ENCODE assay signal across 9 cellular contexts in the genomic region with DNA sequence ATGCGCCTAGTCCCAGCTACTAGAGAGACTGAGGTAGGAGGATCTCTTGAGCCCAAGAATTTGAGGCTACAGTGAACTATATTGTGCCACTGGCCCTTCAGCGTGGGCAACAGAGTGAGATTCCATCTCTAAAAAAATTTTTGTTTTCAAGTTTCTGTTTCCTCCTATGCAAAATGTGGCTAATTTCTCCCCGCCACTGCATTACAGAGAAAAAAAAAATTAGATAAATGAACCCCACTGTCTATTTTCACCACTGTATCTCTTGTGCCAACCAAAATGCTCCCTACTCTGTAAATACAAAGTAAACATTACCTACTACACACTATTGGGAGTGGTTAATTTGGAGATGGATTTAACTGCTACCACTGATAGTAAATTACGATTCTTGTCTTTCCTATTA. TPM values are rescaled to one million over a fixed set of nuclear protein-coding genes. Genes with fewer than 3 reads are reported as not detected.
A peak's percentile ranks its signal among the peaks of the same experiment; 100 is the strongest.
DNase-seq lines count a peak whose midpoint lies in the region; ATAC-seq and TF ChIP-seq lines count a peak whose summit lies in the region.
"Had no signal": no experiment of that assay in that cellular context is flagged by ENCODE, and none has a peak within 500 bp of the region (broad histone marks: within the 10 kb centered on the region; RNA-seq: fewer than 3 reads in every experiment).

No MANE protein-coding gene starts in this region.

- TF ChIP-seq POLR2A in NB4 (IDR thresholded peaks at IDR 0.05; ENCODE audit: extremely low read depth, insufficient read length) = no peak
- TF ChIP-seq POLR2A in adrenal gland (IDR thresholded peaks at IDR 0.05) = no peak

- H3K4me3 ChIP-seq in NB4 (ENCODE audit: low read depth, low read length) (peak overlapping the region; percentile 93), adrenal gland (no peak overlapping the region), H7 (ENCODE audit: insufficient read depth, low read depth, low read length) (no peak overlapping the region)

- H3K27me3 ChIP-seq in adrenal gland (no peaks in the 10 kb centered on the region), H7 (ENCODE audit: control insufficient read depth, insufficient read depth, low read length) (no peaks in the 10 kb centered on the region)
- H3K27me3 ChIP-seq: vagina had no signal

- TF ChIP-seq CTCF in NB4 (IDR thresholded peaks at IDR 0.05; ENCODE audit: low read depth, low read length) = no peak
- no peak for TF ChIP-seq CTCF in adrenal gland (IDR thresholded peaks at IDR 0.05)

- no peak for ATAC-seq in effector memory CD8-positive, alpha-beta T cell (replicated peaks)

- peak overlapping the region; percentile 93 for H3K4me3 Mint-ChIP-seq in activated CD4-positive, alpha-beta T cell treated with anti-CD3 and anti-CD28 coated beads, Interleukin-2, amount 10 ng/mL, durations not matched to agents 7 days and 5 days
- peak overlapping the region; percentile 90 to 91 for H3K4me3 Mint-ChIP-seq in effector memory CD8-positive, alpha-beta T cell

- H3K9me3 ChIP-seq in adrenal gland (replicated peaks in 1 of 3) = no peaks in the 10 kb centered on the region
- H3K9me3 ChIP-seq: vagina had no signal

- WGBS in adrenal gland, 4 donors = 78 to 88% (median 86%) methylated on average over 4 of the region's 4 CpGs

- intact Hi-C loops in adrenal gland (cut with DNase I) = no loop called here

- H3K36me3 ChIP-seq in adrenal gland (replicated peaks in 1 of 2) (peaks cover 0 to 33% of the 10 kb centered on the region in 2 donors), H7 (replicated peaks; ENCODE audit: control insufficient read depth, insufficient read depth, low read length) (peaks cover 6% of the 10 kb centered on the region)

- H3K27ac Mint-ChIP-seq in activated CD4-positive, alpha-beta T cell treated with anti-CD3 and anti-CD28 coated beads, Interleukin-2, amount 10 ng/mL, durations not matched to agents 7 days and 5 days = peak overlapping the region; percentile 98
- H3K27ac Mint-ChIP-seq in effector memory CD8-positive, alpha-beta T cell = peak overlapping the region in 1 of 2 donors; percentile 96

- CTCF ChIA-PET in activated CD4-positive, alpha-beta T cell treated with anti-CD3 and anti-CD28 coated beads, Interleukin-2, amount 10 ng/mL, durations not matched to agents 7 days and 5 days (lab: Charles Lee) = interaction anchor here (0.8 kb wide), 1 partner anchor 10 kb away, joined by 3 read pairs; no protein-coding TSS in a partner anchor

- no peak for DNase-seq in activated CD4-positive, alpha-beta T cell treated with anti-CD3 and anti-CD28 coated beads, Interleukin-2, amount 10 ng/mL, durations not matched to agents 7 days and 5 days
- DNase-seq in activated CD4-positive, alpha-beta T cell treated with anti-CD3 and anti-CD28 coated beads for 4 hours = no peak
- DNase-seq in NB4 (ENCODE audit: low read depth) = no peak
- DNase-seq in effector memory CD8-positive, alpha-beta T cell = no peak
- peak; percentile 22 for DNase-seq in stimulated activated CD8-positive, alpha-beta memory T cell treated with anti-CD3 and anti-CD28 coated beads, Interleukin-4, amount 100 ng/mL, for 48 hours
- no peak for DNase-seq in adrenal gland
- no peak for DNase-seq in H7
- no peak for DNase-seq in NCI-H2107 treated with DMSO at 0.1 percent for 48 hours (lab: John Stamatoyannopoulos, UW; ENCODE audit: unreplicated experiment)

- no peak overlapping the region for H3K27ac ChIP-seq in adrenal gland

- peaks cover 44% of the 10 kb centered on the region for H3K36me3 Mint-ChIP-seq in activated CD4-positive, alpha-beta T cell treated with anti-CD3 and anti-CD28 coated beads, Interleukin-2, amount 10 ng/mL, durations not matched to agents 7 days and 5 days (ENCODE audit: low read depth)
- peaks cover 47% of the 10 kb centered on the region for H3K36me3 Mint-ChIP-seq in effector memory CD8-positive, alpha-beta T cell (ENCODE audit: insufficient read depth)

- no peaks in the 10 kb centered on the region for H3K27me3 Mint-ChIP-seq in activated CD4-positive, alpha-beta T cell treated with anti-CD3 and anti-CD28 coated beads, Interleukin-2, amount 10 ng/mL, durations not matched to agents 7 days and 5 days
- H3K27me3 Mint-ChIP-seq in effector memory CD8-positive, alpha-beta T cell = no peaks in the 10 kb centered on the region

- H3K4me1 Mint-ChIP-seq in activated CD4-positive, alpha-beta T cell treated with anti-CD3 and anti-CD28 coated beads, Interleukin-2, amount 10 ng/mL, durations not matched to agents 7 days and 5 days = peaks cover 71% of the 10 kb centered on the region
- H3K4me1 Mint-ChIP-seq in effector memory CD8-positive, alpha-beta T cell (ENCODE audit: low read depth in 2 of 2) = peaks cover 35 to 54% of the 10 kb centered on the region in 2 donors

- H3K4me1 ChIP-seq in adrenal gland (replicated peaks in 1 of 2) = peaks cover 10 to 25% of the 10 kb centered on the region in 2 donors

- POLR2A ChIA-PET in activated CD4-positive, alpha-beta T cell treated with anti-CD3 and anti-CD28 coated beads, Interleukin-2, amount 10 ng/mL, durations not matched to agents 7 days and 5 days (lab: Charles Lee) = no interaction called here

- H3K9me3 Mint-ChIP-seq in activated CD4-positive, alpha-beta T cell treated with anti-CD3 and anti-CD28 coated beads, Interleukin-2, amount 10 ng/mL, durations not matched to agents 7 days and 5 days = no peaks in the 10 kb centered on the region
- no peaks in the 10 kb centered on the region for H3K9me3 Mint-ChIP-seq in effector memory CD8-positive, alpha-beta T cell

RNA-seq across cellular contexts. Expression of a gene that starts 2.0 kb away (rescaled TPM):
- 100 to 1,000 TPM in 1 of 2 experiments, 10 to 100 TPM in 1; 79.9 to 101 TPM for total RNA-seq in activated CD4-positive, alpha-beta T cell treated with anti-CD3 and anti-CD28 coated beads, Interleukin-2, amount 10 ng/mL, durations not matched to agents 7 days and 5 days
- total RNA-seq in adrenal gland = 10 to 100 TPM; 29.6 to 77.9 (median 38.4) TPM
- 10 to 100 TPM; 13.2 to 32.6 (median 21.5) TPM for polyA plus RNA-seq in adrenal gland
- total RNA-seq in H7 (2014; rRNA removed; shearing (Covaris generic)) = 5.3 and 8.2 TPM in 2 replicates

RNA-seq across cellular contexts. Expression of a gene that starts 9.1 kb away (rescaled TPM):
- total RNA-seq in activated CD4-positive, alpha-beta T cell treated with anti-CD3 and anti-CD28 coated beads, Interleukin-2, amount 10 ng/mL, durations not matched to agents 7 days and 5 days = 100 to 1,000 TPM; 144 to 147 TPM
- total RNA-seq in adrenal gland = 10 to 100 TPM in 7 of 8 donors, 1 to 10 TPM in 1; 6.3 to 21.6 (median 19.6) TPM
- polyA plus RNA-seq in adrenal gland = 10 to 100 TPM in 1 of 3 donors, 1 to 10 TPM in 2; 3.1 to 10.9 (median 9.3) TPM
- total RNA-seq in H7 (2014; rRNA removed; shearing (Covaris generic)) = 28.7 and 34.5 TPM in 2 replicates
